In the genomic region with DNA sequence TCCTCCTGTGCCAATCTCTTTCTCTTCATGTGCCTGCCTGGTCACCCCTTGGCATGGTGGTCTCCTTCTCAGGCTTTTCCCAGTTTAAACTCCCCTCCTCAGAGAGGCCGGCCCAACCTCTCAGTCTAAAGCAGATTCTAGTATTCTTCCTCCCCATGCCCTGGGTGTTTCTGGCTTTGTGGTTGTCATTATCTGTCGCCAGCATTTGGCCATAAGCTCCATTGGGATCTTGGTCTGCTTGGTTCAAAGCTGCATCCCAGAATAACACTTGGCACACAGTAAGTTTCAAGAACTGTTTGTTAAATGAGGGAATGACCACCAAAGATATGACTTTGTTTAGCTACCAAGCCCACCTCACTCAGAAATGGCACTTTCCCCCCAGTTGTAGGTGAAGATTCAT, we compare ENCODE assay signal across 18 cellular contexts. TPM values are rescaled to one million over a fixed set of nuclear protein-coding genes. Genes with fewer than 3 reads are reported as not detected.
DNase-seq lines count a peak whose midpoint lies in the region; ATAC-seq and TF ChIP-seq lines count a peak whose summit lies in the region.
"Had no signal": no experiment of that assay in that cellular context is flagged by ENCODE, and none has a peak within 500 bp of the region (broad histone marks: within the 10 kb centered on the region; RNA-seq: fewer than 3 reads in every experiment).

No MANE protein-coding gene starts in this region.

- ATAC-seq in HG03097 (IDR thresholded peaks at IDR 0.05; ENCODE audit: low FRiP score, unreplicated experiment), result no peak
- ATAC-seq: A549 had no signal

- H3K9me3 Mint-ChIP-seq in type B pancreatic cell, result no peaks in the 10 kb centered on the region

- H3K4me3 Mint-ChIP-seq in type B pancreatic cell, result no peak overlapping the region
- H3K4me3 Mint-ChIP-seq: CD14-positive monocyte; CD4-positive, alpha-beta memory T cell; CD4-positive, CD25-positive, alpha-beta regulatory T cell; CD8-positive, alpha-beta memory T cell had no signal

- H3K4me1 Mint-ChIP-seq in type B pancreatic cell (ENCODE audit: unreplicated experiment), result no peaks in the 10 kb centered on the region

- H3K4me1 ChIP-seq in HEK293 (ENCODE audit: control insufficient read depth, insufficient read depth, low read length), result no peaks in the 10 kb centered on the region
- H3K4me1 ChIP-seq: A549, BE2C, BLaER1 had no signal

- in situ Hi-C loops in ACHN (cut with HindIII; ENCODE audit: low pct_ligation_motif_present, low pct_unique_long_range_greater_than_20kb, low sequenced_read_pairs), result no loop called here

- H3K27me3 Mint-ChIP-seq in type B pancreatic cell, result peaks cover 12% of the 10 kb centered on the region

- H3K36me3 Mint-ChIP-seq in type B pancreatic cell, result no peaks in the 10 kb centered on the region
- H3K36me3 Mint-ChIP-seq: CD14-positive monocyte; CD4-positive, CD25-positive, alpha-beta regulatory T cell; CD8-positive, alpha-beta memory T cell had no signal

- no peak overlapping the region for H3K27ac ChIP-seq in HEK293 (ENCODE audit: extremely low read depth, low read depth, low read length)
- H3K27ac ChIP-seq: 22Rv1, A549, BLaER1 had no signal

- CTCF ChIA-PET in HEK293 (lab: Yijun Ruan, JAX), result interaction anchor here (1.2 to 11.7 kb wide), 4 partner anchors 10 to 328 kb away, joined by 4 to 136 read pairs (median 16); no protein-coding TSS in a partner anchor

- H3K36me3 ChIP-seq in HEK293 (ENCODE audit: control insufficient read depth in 2 of 2, insufficient read depth in 1 of 2, low read length in 2 of 2), result no peaks in the 10 kb centered on the region
- H3K36me3 ChIP-seq: BE2C, BLaER1 had no signal

- no peak for TF ChIP-seq CTCF in HEK293 (tag by site-specific recombination; IDR thresholded peaks at IDR 0.05)
- TF ChIP-seq CTCF in type B pancreatic cell (conservative IDR thresholded peaks at IDR 0.05), result no peak

- DNase-seq in myocyte (ENCODE audit: low read depth), result peak; percentile 26
- peak; percentile 15 for DNase-seq in type B pancreatic cell (ENCODE audit: extremely low spot score, unreplicated experiment)
- DNase-seq in ACHN, result no peak
- DNase-seq: BE2C; C1 segment of cervical spinal cord; CD4-positive, alpha-beta memory T cell; CD4-positive, CD25-positive, alpha-beta regulatory T cell; CD8-positive, alpha-beta memory T cell; COR-L47; DMS 273 treated with DMSO at 0.1 percent for 48 hours; DMS79 treated with DMSO at 0.1 percent for 48 hours; GF-D8 had no signal

- H3K4me3 ChIP-seq in HEK293 (ENCODE audit: low read depth, low read length), result no peak overlapping the region
- H3K4me3 ChIP-seq: A549, BLaER1 had no signal

- POLR2A ChIA-PET in HEK293 (lab: Yijun Ruan, JAX), result no interaction called here

- no peak overlapping the region for H3K27ac Mint-ChIP-seq in type B pancreatic cell
- H3K27ac Mint-ChIP-seq: CD14-positive monocyte; CD4-positive, alpha-beta memory T cell had no signal

- no peaks in the 10 kb centered on the region; the same call in 1 of the 2 replicates for H3K9me3 ChIP-seq in HEK293 (ENCODE audit: control insufficient read depth, insufficient read depth, low read depth, low read length)
- H3K9me3 ChIP-seq: BE2C, BLaER1 had no signal

TF ChIP-seq in HEK293, 187 proteins besides CTCF, POLR2A, EP300 and RAD21:
- TF ChIP-seq, protein P1, sequence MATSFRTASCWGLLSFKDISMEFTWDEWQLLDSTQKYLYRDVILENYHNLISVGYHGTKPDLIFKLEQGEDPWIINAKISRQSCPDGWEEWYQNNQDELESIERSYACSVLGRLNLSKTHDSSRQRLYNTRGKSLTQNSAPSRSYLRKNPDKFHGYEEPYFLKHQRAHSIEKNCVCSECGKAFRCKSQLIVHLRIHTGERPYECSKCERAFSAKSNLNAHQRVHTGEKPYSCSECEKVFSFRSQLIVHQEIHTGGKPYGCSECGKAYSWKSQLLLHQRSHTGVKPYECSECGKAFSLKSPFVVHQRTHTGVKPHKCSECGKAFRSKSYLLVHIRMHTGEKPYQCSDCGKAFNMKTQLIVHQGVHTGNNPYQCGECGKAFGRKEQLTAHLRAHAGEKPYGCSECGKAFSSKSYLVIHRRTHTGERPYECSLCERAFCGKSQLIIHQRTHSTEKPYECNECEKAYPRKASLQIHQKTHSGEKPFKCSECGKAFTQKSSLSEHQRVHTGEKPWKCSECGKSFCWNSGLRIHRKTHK (tag by site-specific recombination; IDR thresholded peaks at IDR 0.05), result peak; percentile 57; the same call in 1 of the 2 replicates
- TF ChIP-seq ZEB2 (tag by site-specific recombination; IDR thresholded peaks at IDR 0.05), result no peak
TF ChIP-seq in HEK293: peak in this region for 1.

RNA-seq across cellular contexts. Expression of a gene that starts 11.2 kb away (rescaled TPM):
- 7.7 and 17.4 TPM in 2 replicates for total RNA-seq in myocyte
- 2.3 TPM for polyA plus RNA-seq in myocyte (2012)
- total RNA-seq in type B pancreatic cell (ENCODE audit: low replicate concordance), result 13.5 and 21.3 TPM in 2 replicates
